ENCODE assay signal across 1 cellular context in the genomic region with DNA sequence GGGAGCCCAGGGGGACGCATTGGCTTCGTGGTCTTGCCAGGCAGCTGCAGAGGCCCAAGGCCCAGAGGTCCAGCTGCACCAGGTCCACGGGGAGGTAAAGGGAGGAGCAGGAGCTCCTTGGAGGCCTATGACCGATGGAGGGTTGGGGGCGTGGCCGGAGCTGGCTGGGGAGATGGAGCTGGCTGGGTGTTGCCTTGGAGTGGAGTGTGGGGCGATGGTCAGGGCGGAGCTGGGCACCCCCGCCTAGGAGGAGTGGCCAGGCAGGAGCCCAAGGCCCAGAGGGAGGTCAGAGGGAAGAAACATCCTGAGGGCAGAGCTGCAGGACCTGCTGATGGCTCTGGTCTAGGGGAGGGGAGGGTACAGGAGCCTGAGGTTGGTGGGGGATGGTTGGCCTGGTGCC.
TF ChIP-seq lines count a peak whose summit lies in the region.

No MANE protein-coding gene starts in this region.

TF ChIP-seq in K562, 482 proteins besides CTCF, POLR2A, EP300 and RAD21:
- TF ChIP-seq HNRNPUL1 (IDR thresholded peaks at IDR 0.05; ENCODE audit: low read length) (no peak), NFIC (IDR thresholded peaks at IDR 0.05) (peak; percentile 64; the same call in 1 of the 2 replicates), KLF13 (tag; IDR thresholded peaks at IDR 0.05; ENCODE audit: borderline replicate concordance, low read depth) (no peak), HCFC1 (IDR thresholded peaks at IDR 0.05; ENCODE audit: low read depth, low read length) (no peak), MAZ (CRISPR knock-in tag; conservative IDR thresholded peaks at IDR 0.05 in 1 of 2, IDR thresholded peaks at IDR 0.05 in 1 of 2) (no peak)
